In the genomic region with DNA sequence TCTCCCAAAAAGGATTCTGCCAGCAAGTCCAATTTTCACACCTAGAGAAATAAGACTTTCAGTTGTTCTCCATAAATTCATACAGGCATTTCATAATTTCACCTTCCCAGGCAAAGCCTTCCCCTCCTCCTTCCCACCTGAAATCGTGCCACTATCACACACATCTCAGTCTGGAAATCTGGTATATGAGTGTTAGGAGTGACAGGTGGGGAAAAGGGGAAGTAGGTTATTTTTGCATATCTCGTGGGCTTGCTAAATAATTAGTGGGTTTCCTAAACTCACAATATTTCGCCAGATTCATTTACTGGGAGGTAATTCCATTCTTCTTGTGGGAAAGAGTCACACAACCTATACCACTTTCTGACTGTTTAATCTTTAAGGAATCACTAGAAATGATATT, we compare ENCODE assay signal across 21 cellular contexts. TPM values are rescaled to one million over a fixed set of nuclear protein-coding genes. Genes with fewer than 3 reads are reported as not detected.
"Had no signal": no experiment of that assay in that cellular context is flagged by ENCODE, and none has a peak within 500 bp of the region (broad histone marks: within the 10 kb centered on the region; RNA-seq: fewer than 3 reads in every experiment).

No MANE protein-coding gene starts in this region.

- ATAC-seq: effector memory CD8-positive, alpha-beta T cell; gastroesophageal sphincter; left ventricle myocardium superior; naive thymus-derived CD4-positive, alpha-beta T cell; psoas muscle; right lobe of liver; stimulated activated effector memory CD8-positive, alpha-beta T cell treated with anti-CD3 and anti-CD28 coated beads, Interleukin-12 subunit alpha, Interleukin-12 subunit beta, amount 100 ng/mL, for 72 hours; upper lobe of right lung had no signal

- H3K4me2 ChIP-seq: hepatocyte had no signal

- H3K4me1 Mint-ChIP-seq: naive thymus-derived CD4-positive, alpha-beta T cell; stimulated activated effector memory CD8-positive, alpha-beta T cell treated with anti-CD3 and anti-CD28 coated beads, Interleukin-12 subunit alpha, Interleukin-12 subunit beta, amount 100 ng/mL, for 72 hours had no signal

- H2AFZ ChIP-seq: hepatocyte had no signal

- H3K79me2 ChIP-seq: hepatocyte had no signal

- H3K4me3 Mint-ChIP-seq: effector memory CD8-positive, alpha-beta T cell; naive thymus-derived CD4-positive, alpha-beta T cell; stimulated activated effector memory CD8-positive, alpha-beta T cell treated with anti-CD3 and anti-CD28 coated beads, Interleukin-12 subunit alpha, Interleukin-12 subunit beta, amount 100 ng/mL, for 72 hours; stimulated activated naive CD8-positive, alpha-beta T cell treated with anti-CD3 and anti-CD28 coated beads, Interleukin-15, Interleukin-2, amounts not matched to agents 100 ng/mL and 50 ng/mL, for 24 hours had no signal

- H3K9me3 Mint-ChIP-seq: effector memory CD8-positive, alpha-beta T cell; stimulated activated effector memory CD8-positive, alpha-beta T cell treated with anti-CD3 and anti-CD28 coated beads, Interleukin-12 subunit alpha, Interleukin-12 subunit beta, amount 100 ng/mL, for 72 hours; stimulated activated naive CD8-positive, alpha-beta T cell treated with anti-CD3 and anti-CD28 coated beads, Interleukin-15, Interleukin-2, amounts not matched to agents 100 ng/mL and 50 ng/mL, for 24 hours had no signal

- H3K36me3 Mint-ChIP-seq: naive thymus-derived CD4-positive, alpha-beta T cell; stimulated activated effector memory CD8-positive, alpha-beta T cell treated with anti-CD3 and anti-CD28 coated beads, Interleukin-12 subunit alpha, Interleukin-12 subunit beta, amount 100 ng/mL, for 72 hours had no signal

- H3K36me3 ChIP-seq: esophagus squamous epithelium, gastroesophageal sphincter, neutrophil, right lobe of liver, tibial nerve, upper lobe of right lung, vagina had no signal

- H3K27me3 ChIP-seq: right lobe of liver, testis, vagina had no signal

- H3K27ac ChIP-seq: esophagus squamous epithelium, gastroesophageal sphincter, hepatocyte, neutrophil, psoas muscle, right lobe of liver, testis, tibial nerve, upper lobe of right lung, vagina had no signal

- H3K27ac Mint-ChIP-seq: effector memory CD8-positive, alpha-beta T cell; naive thymus-derived CD4-positive, alpha-beta T cell; stimulated activated effector memory CD8-positive, alpha-beta T cell treated with anti-CD3 and anti-CD28 coated beads, Interleukin-12 subunit alpha, Interleukin-12 subunit beta, amount 100 ng/mL, for 72 hours; stimulated activated naive CD8-positive, alpha-beta T cell treated with anti-CD3 and anti-CD28 coated beads, Interleukin-15, Interleukin-2, amounts not matched to agents 100 ng/mL and 50 ng/mL, for 24 hours had no signal

- H3K4me1 ChIP-seq: esophagus squamous epithelium, gastroesophageal sphincter, psoas muscle, right lobe of liver, testis, tibial nerve, upper lobe of right lung had no signal

- H3K9me3 ChIP-seq: esophagus squamous epithelium, gastroesophageal sphincter, neutrophil, psoas muscle, right lobe of liver, testis, tibial nerve, upper lobe of right lung, vagina had no signal

- DNase-seq: effector memory CD8-positive, alpha-beta T cell; esophagus squamous epithelium; foreskin fibroblast; left colon; left ventricle myocardium superior; naive thymus-derived CD4-positive, alpha-beta T cell; psoas muscle; retina; right lobe of liver; stimulated activated CD4-positive, alpha-beta T cell treated with anti-CD3 and anti-CD28 coated beads, Interleukin-4, amount 100 ng/mL, for 1 hour; stimulated activated CD8-positive, alpha-beta memory T cell treated with anti-CD3 and anti-CD28 coated beads, Interleukin-4, amount 100 ng/mL, for 48 hours; testis; upper lobe of right lung had no signal

- H3K4me3 ChIP-seq: esophagus squamous epithelium, gastroesophageal sphincter, hepatocyte, lung, psoas muscle, right lobe of liver, testis, tibial nerve, upper lobe of right lung, vagina had no signal

RNA-seq across cellular contexts. Expression of gene ALDH1A2, which starts 7.4 kb away (rescaled TPM):
- polyA plus RNA-seq: naive thymus-derived CD4-positive, alpha-beta T cell had no signal
